ENCODE assay signal across 3 cellular contexts in genomic region chr5:168689278-168689677, GRCh38.
"Had no signal": no experiment of that assay in that cellular context is flagged by ENCODE, and none has a peak within 500 bp of the region (broad histone marks: within the 10 kb centered on the region; RNA-seq: fewer than 3 reads in every experiment).

No MANE protein-coding gene starts in this region.

- ATAC-seq: GM12878 had no signal

- DNase-seq: GDM1, GF-D8 had no signal

- H3K4me3 ChIP-seq: GM12878 had no signal
